Comparison of ENCODE assay signal across 8 cellular contexts in the genomic region with DNA sequence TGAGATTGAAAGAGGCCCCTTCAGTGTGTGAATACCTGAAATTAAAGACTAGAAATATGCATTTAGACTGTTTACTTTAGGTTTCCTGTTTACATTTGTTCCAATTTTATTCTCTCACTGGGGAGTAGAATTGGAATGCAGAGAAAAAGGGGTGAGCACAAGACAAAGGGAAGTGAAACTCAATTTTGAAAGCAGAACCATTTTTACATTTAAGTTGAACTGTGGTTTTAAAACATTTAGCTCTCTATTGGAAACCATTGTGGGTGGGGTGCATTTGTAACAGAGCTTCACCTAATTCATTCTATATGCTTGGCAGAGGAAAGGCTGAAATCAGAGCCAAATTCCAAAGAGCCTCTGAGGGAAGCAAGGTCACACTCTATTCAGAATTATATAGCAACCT.
DNase-seq lines count a peak whose midpoint lies in the region; ATAC-seq lines count a peak whose summit lies in the region.

No MANE protein-coding gene starts in this region.

- H3K9me3 Mint-ChIP-seq in T-helper 2 cell treated with Interferon-gamma antibody and Interleukin-4, amounts not matched to agents 5 μg/mL and 100 μg/mL, for 36 hours = peaks cover 4% of the 10 kb centered on the region

- ATAC-seq in GM19463 (IDR thresholded peaks at IDR 0.05; ENCODE audit: unreplicated experiment) = peak; percentile 47
- ATAC-seq in HG03196 (IDR thresholded peaks at IDR 0.05; ENCODE audit: unreplicated experiment) = peak; percentile 60

- no peaks in the 10 kb centered on the region for H3K9me3 ChIP-seq in BLaER1
- no peaks in the 10 kb centered on the region for H3K9me3 ChIP-seq in effector memory CD4-positive, alpha-beta T cell (ENCODE audit: control insufficient read depth, low read length)

- peaks cover 8% of the 10 kb centered on the region for H3K36me3 Mint-ChIP-seq in T-helper 2 cell treated with Interferon-gamma antibody and Interleukin-4, amounts not matched to agents 5 μg/mL and 100 μg/mL, for 36 hours (ENCODE audit: low read depth)

- no peak overlapping the region for H3K27ac ChIP-seq in BLaER1
- H3K27ac ChIP-seq in effector memory CD4-positive, alpha-beta T cell (ENCODE audit: insufficient read depth, low read length, poor library complexity, severe bottlenecking) = no peak overlapping the region

- H3K4me3 Mint-ChIP-seq in T-helper 2 cell treated with Interferon-gamma antibody and Interleukin-4, amounts not matched to agents 5 μg/mL and 100 μg/mL, for 36 hours = peak overlapping the region; percentile 21

- H4K20me1 ChIP-seq in BLaER1 = no peaks in the 10 kb centered on the region

- H3K9ac ChIP-seq in BLaER1 = no peak overlapping the region

- no peak for DNase-seq in T-helper 2 cell treated with Interferon-gamma antibody and Interleukin-4, amounts not matched to agents 5 μg/mL and 100 μg/mL, for 36 hours (ENCODE audit: low spot score)
- no peak for DNase-seq in effector memory CD4-positive, alpha-beta T cell
- DNase-seq in NCI-H748 treated with DMSO at 0.1 percent for 48 hours (lab: John Stamatoyannopoulos, UW) (no peak), HCEC 1CT (no peak), GF-D8 (lab: John Stamatoyannopoulos, UW) (no peak)

- no peaks in the 10 kb centered on the region for H3K27me3 ChIP-seq in BLaER1
- H3K27me3 ChIP-seq in effector memory CD4-positive, alpha-beta T cell (replicated peaks; ENCODE audit: control insufficient read depth, insufficient read depth, low read length, poor library complexity, severe bottlenecking) = no peaks in the 10 kb centered on the region

- no peaks in the 10 kb centered on the region for H3K36me3 ChIP-seq in BLaER1
- H3K36me3 ChIP-seq in effector memory CD4-positive, alpha-beta T cell (ENCODE audit: control insufficient read depth, insufficient read depth, low read length) = no peaks in the 10 kb centered on the region

- no peaks in the 10 kb centered on the region for H3K27me3 Mint-ChIP-seq in T-helper 2 cell treated with Interferon-gamma antibody and Interleukin-4, amounts not matched to agents 5 μg/mL and 100 μg/mL, for 36 hours (ENCODE audit: low read depth)

- peak overlapping the region; percentile 54 for H3K4me2 ChIP-seq in BLaER1

- peaks cover 41% of the 10 kb centered on the region for H3K4me1 Mint-ChIP-seq in T-helper 2 cell treated with Interferon-gamma antibody and Interleukin-4, amounts not matched to agents 5 μg/mL and 100 μg/mL, for 36 hours (ENCODE audit: low read depth)

- peaks cover 46% of the 10 kb centered on the region for H3K4me1 ChIP-seq in BLaER1
- peaks cover 5% of the 10 kb centered on the region for H3K4me1 ChIP-seq in effector memory CD4-positive, alpha-beta T cell (ENCODE audit: control insufficient read depth, insufficient read depth, low read length, poor library complexity, severe bottlenecking)

- no peak overlapping the region for H3K4me3 ChIP-seq in BLaER1
- no peak overlapping the region for H3K4me3 ChIP-seq in effector memory CD4-positive, alpha-beta T cell (ENCODE audit: insufficient read depth, low read depth, low read length, poor library complexity, severe bottlenecking)

- peak overlapping the region; percentile 62 for H3K27ac Mint-ChIP-seq in T-helper 2 cell treated with Interferon-gamma antibody and Interleukin-4, amounts not matched to agents 5 μg/mL and 100 μg/mL, for 36 hours
